In the genomic region with DNA sequence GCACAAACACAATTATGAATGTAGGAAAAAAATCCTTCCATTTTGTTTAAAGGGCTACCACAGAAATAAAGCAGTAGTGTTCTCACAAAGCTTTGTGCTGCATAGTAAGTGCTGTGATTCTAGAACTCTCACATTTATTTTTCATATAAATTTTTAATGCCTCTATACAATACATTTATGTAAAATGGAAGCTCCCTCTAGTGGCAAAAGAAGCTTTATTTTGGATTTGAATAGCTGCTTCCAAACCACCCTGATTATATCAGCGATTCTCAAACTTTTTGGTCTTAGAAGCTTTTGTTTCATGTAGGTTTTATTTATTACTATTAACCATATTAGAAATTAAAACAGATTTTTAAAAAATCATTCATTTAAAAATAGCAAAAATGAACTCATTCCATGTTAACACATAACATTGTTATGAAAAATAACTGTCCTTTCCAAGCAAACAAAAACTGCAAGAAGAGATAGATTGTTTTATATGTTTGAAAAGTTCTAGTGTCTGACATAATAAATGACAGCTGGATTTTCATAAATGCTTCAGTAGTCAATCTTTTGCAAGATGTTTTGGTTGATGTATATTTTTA, we compare ENCODE assay signal across 1 cellular context.
TF ChIP-seq lines count a peak whose summit lies in the region.

No MANE protein-coding gene starts in this region.

TF ChIP-seq in WTC11, 78 proteins besides CTCF, POLR2A, EP300 and RAD21 (continued from another document):
- TF ChIP-seq, protein P1, sequence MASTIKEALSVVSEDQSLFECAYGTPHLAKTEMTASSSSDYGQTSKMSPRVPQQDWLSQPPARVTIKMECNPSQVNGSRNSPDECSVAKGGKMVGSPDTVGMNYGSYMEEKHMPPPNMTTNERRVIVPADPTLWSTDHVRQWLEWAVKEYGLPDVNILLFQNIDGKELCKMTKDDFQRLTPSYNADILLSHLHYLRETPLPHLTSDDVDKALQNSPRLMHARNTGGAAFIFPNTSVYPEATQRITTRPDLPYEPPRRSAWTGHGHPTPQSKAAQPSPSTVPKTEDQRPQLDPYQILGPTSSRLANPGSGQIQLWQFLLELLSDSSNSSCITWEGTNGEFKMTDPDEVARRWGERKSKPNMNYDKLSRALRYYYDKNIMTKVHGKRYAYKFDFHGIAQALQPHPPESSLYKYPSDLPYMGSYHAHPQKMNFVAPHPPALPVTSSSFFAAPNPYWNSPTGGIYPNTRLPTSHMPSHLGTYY (CRISPR knock-in tag; IDR thresholded peaks at IDR 0.05): no peak
- TF ChIP-seq, protein P2, sequence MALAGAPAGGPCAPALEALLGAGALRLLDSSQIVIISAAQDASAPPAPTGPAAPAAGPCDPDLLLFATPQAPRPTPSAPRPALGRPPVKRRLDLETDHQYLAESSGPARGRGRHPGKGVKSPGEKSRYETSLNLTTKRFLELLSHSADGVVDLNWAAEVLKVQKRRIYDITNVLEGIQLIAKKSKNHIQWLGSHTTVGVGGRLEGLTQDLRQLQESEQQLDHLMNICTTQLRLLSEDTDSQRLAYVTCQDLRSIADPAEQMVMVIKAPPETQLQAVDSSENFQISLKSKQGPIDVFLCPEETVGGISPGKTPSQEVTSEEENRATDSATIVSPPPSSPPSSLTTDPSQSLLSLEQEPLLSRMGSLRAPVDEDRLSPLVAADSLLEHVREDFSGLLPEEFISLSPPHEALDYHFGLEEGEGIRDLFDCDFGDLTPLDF (CRISPR knock-in tag; IDR thresholded peaks at IDR 0.05): no peak
- TF ChIP-seq, protein P3, sequence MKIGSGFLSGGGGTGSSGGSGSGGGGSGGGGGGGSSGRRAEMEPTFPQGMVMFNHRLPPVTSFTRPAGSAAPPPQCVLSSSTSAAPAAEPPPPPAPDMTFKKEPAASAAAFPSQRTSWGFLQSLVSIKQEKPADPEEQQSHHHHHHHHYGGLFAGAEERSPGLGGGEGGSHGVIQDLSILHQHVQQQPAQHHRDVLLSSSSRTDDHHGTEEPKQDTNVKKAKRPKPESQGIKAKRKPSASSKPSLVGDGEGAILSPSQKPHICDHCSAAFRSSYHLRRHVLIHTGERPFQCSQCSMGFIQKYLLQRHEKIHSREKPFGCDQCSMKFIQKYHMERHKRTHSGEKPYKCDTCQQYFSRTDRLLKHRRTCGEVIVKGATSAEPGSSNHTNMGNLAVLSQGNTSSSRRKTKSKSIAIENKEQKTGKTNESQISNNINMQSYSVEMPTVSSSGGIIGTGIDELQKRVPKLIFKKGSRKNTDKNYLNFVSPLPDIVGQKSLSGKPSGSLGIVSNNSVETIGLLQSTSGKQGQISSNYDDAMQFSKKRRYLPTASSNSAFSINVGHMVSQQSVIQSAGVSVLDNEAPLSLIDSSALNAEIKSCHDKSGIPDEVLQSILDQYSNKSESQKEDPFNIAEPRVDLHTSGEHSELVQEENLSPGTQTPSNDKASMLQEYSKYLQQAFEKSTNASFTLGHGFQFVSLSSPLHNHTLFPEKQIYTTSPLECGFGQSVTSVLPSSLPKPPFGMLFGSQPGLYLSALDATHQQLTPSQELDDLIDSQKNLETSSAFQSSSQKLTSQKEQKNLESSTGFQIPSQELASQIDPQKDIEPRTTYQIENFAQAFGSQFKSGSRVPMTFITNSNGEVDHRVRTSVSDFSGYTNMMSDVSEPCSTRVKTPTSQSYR (CRISPR knock-in tag; IDR thresholded peaks at IDR 0.05): no peak
- TF ChIP-seq SMAD4 (CRISPR knock-in tag; IDR thresholded peaks at IDR 0.05) (no peak), CREB1 (CRISPR knock-in tag; IDR thresholded peaks at IDR 0.05) (no peak), ZNF138 (CRISPR knock-in tag; conservative IDR thresholded peaks at IDR 0.05) (no peak), SMAD3 (CRISPR knock-in tag; IDR thresholded peaks at IDR 0.05; ENCODE audit: borderline replicate concordance) (no peak), OVOL2 (CRISPR knock-in tag; IDR thresholded peaks at IDR 0.05; ENCODE audit: borderline replicate concordance) (no peak), ETV6 (CRISPR knock-in tag; IDR thresholded peaks at IDR 0.05) (no peak), GRHL2 (CRISPR knock-in tag; IDR thresholded peaks at IDR 0.05; ENCODE audit: insufficient replicate concordance, severe bottlenecking) (no peak), JUN (CRISPR knock-in tag; IDR thresholded peaks at IDR 0.05) (no peak), RORB (CRISPR knock-in tag; IDR thresholded peaks at IDR 0.05) (no peak)
- TF ChIP-seq, protein P4, sequence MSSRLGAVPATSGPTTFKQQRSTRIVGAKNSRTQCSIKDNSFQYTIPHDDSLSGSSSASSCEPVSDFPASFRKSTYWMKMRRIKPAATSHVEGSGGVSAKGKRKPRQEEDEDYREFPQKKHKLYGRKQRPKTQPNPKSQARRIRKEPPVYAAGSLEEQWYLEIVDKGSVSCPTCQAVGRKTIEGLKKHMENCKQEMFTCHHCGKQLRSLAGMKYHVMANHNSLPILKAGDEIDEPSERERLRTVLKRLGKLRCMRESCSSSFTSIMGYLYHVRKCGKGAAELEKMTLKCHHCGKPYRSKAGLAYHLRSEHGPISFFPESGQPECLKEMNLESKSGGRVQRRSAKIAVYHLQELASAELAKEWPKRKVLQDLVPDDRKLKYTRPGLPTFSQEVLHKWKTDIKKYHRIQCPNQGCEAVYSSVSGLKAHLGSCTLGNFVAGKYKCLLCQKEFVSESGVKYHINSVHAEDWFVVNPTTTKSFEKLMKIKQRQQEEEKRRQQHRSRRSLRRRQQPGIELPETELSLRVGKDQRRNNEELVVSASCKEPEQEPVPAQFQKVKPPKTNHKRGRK (CRISPR knock-in tag; IDR thresholded peaks at IDR 0.05; ENCODE audit: borderline replicate concordance): no peak
- TF ChIP-seq, protein P5, sequence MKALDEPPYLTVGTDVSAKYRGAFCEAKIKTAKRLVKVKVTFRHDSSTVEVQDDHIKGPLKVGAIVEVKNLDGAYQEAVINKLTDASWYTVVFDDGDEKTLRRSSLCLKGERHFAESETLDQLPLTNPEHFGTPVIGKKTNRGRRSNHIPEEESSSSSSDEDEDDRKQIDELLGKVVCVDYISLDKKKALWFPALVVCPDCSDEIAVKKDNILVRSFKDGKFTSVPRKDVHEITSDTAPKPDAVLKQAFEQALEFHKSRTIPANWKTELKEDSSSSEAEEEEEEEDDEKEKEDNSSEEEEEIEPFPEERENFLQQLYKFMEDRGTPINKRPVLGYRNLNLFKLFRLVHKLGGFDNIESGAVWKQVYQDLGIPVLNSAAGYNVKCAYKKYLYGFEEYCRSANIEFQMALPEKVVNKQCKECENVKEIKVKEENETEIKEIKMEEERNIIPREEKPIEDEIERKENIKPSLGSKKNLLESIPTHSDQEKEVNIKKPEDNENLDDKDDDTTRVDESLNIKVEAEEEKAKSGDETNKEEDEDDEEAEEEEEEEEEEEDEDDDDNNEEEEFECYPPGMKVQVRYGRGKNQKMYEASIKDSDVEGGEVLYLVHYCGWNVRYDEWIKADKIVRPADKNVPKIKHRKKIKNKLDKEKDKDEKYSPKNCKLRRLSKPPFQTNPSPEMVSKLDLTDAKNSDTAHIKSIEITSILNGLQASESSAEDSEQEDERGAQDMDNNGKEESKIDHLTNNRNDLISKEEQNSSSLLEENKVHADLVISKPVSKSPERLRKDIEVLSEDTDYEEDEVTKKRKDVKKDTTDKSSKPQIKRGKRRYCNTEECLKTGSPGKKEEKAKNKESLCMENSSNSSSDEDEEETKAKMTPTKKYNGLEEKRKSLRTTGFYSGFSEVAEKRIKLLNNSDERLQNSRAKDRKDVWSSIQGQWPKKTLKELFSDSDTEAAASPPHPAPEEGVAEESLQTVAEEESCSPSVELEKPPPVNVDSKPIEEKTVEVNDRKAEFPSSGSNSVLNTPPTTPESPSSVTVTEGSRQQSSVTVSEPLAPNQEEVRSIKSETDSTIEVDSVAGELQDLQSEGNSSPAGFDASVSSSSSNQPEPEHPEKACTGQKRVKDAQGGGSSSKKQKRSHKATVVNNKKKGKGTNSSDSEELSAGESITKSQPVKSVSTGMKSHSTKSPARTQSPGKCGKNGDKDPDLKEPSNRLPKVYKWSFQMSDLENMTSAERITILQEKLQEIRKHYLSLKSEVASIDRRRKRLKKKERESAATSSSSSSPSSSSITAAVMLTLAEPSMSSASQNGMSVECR (CRISPR knock-in tag; IDR thresholded peaks at IDR 0.05; ENCODE audit: borderline replicate concordance): no peak
- TF ChIP-seq, protein P6, sequence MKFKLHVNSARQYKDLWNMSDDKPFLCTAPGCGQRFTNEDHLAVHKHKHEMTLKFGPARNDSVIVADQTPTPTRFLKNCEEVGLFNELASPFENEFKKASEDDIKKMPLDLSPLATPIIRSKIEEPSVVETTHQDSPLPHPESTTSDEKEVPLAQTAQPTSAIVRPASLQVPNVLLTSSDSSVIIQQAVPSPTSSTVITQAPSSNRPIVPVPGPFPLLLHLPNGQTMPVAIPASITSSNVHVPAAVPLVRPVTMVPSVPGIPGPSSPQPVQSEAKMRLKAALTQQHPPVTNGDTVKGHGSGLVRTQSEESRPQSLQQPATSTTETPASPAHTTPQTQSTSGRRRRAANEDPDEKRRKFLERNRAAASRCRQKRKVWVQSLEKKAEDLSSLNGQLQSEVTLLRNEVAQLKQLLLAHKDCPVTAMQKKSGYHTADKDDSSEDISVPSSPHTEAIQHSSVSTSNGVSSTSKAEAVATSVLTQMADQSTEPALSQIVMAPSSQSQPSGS (CRISPR knock-in tag; IDR thresholded peaks at IDR 0.05; ENCODE audit: borderline replicate concordance, low read depth): no peak
- TF ChIP-seq, protein P7, sequence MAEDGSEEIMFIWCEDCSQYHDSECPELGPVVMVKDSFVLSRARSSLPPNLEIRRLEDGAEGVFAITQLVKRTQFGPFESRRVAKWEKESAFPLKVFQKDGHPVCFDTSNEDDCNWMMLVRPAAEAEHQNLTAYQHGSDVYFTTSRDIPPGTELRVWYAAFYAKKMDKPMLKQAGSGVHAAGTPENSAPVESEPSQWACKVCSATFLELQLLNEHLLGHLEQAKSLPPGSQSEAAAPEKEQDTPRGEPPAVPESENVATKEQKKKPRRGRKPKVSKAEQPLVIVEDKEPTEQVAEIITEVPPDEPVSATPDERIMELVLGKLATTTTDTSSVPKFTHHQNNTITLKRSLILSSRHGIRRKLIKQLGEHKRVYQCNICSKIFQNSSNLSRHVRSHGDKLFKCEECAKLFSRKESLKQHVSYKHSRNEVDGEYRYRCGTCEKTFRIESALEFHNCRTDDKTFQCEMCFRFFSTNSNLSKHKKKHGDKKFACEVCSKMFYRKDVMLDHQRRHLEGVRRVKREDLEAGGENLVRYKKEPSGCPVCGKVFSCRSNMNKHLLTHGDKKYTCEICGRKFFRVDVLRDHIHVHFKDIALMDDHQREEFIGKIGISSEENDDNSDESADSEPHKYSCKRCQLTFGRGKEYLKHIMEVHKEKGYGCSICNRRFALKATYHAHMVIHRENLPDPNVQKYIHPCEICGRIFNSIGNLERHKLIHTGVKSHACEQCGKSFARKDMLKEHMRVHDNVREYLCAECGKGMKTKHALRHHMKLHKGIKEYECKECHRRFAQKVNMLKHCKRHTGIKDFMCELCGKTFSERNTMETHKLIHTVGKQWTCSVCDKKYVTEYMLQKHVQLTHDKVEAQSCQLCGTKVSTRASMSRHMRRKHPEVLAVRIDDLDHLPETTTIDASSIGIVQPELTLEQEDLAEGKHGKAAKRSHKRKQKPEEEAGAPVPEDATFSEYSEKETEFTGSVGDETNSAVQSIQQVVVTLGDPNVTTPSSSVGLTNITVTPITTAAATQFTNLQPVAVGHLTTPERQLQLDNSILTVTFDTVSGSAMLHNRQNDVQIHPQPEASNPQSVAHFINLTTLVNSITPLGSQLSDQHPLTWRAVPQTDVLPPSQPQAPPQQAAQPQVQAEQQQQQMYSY (CRISPR knock-in tag; IDR thresholded peaks at IDR 0.05): no peak
- TF ChIP-seq, protein P8, sequence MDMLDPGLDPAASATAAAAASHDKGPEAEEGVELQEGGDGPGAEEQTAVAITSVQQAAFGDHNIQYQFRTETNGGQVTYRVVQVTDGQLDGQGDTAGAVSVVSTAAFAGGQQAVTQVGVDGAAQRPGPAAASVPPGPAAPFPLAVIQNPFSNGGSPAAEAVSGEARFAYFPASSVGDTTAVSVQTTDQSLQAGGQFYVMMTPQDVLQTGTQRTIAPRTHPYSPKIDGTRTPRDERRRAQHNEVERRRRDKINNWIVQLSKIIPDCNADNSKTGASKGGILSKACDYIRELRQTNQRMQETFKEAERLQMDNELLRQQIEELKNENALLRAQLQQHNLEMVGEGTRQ (CRISPR knock-in tag; IDR thresholded peaks at IDR 0.05): no peak
